ENCODE assay signal across 1 cellular context in genomic region chr3:180073561-180073960, GRCh38.
TF ChIP-seq lines count a peak whose summit lies in the region.

No MANE protein-coding gene starts in this region.

TF ChIP-seq in GM23338, 12 proteins besides CTCF, POLR2A, EP300 and RAD21 (continued from another document):
- TF ChIP-seq ZNF462 (CRISPR knock-in tag; IDR thresholded peaks at IDR 0.05) (no peak), ZNF331 (CRISPR knock-in tag; IDR thresholded peaks at IDR 0.05; ENCODE audit: low read depth) (no peak), JUNB (IDR thresholded peaks at IDR 0.05; ENCODE audit: unreplicated experiment) (no peak), EZH2 (IDR thresholded peaks at IDR 0.05; ENCODE audit: low read depth, unreplicated experiment) (no peak), REST (IDR thresholded peaks at IDR 0.05; ENCODE audit: unreplicated experiment) (no peak), STAT1 (IDR thresholded peaks at IDR 0.05; ENCODE audit: unreplicated experiment) (no peak), CREB1 (CRISPR knock-in tag; IDR thresholded peaks at IDR 0.05; ENCODE audit: low read depth) (no peak), ETS1 (IDR thresholded peaks at IDR 0.05) (no peak)
TF ChIP-seq in GM23338: peak in this region for 0.
